Comparison of ENCODE assay signal across 16 cellular contexts in genomic region chr14:95667251-95667693, GRCh38. TPM values are rescaled to one million over a fixed set of nuclear protein-coding genes. Genes with fewer than 3 reads are reported as not detected.
DNase-seq lines count a peak whose midpoint lies in the region; ATAC-seq, FAIRE-seq and TF ChIP-seq lines count a peak whose summit lies in the region.
"Had no signal": no experiment of that assay in that cellular context is flagged by ENCODE, and none has a peak within 500 bp of the region (broad histone marks: within the 10 kb centered on the region; RNA-seq: fewer than 3 reads in every experiment).

No MANE protein-coding gene starts in this region.

- TF ChIP-seq CTCF in nephron (IDR thresholded peaks at IDR 0.05; ENCODE audit: unreplicated experiment in 3 of 3), result no peak

- DNase-seq in DMS79 treated with DMSO at 0.1 percent for 48 hours (lab: John Stamatoyannopoulos, UW) (peak; percentile 77), NCI-H510A treated with DMSO at 0.1 percent for 48 hours (lab: John Stamatoyannopoulos, UW) (peak; percentile 78), GM12891 (ENCODE audit: insufficient read length, low spot score) (no peak), H54 (ENCODE audit: insufficient read length, low spot score) (no peak), AML-193 (lab: John Stamatoyannopoulos, UW) (no peak)
- DNase-seq in activated CD4-positive, alpha-beta T cell treated with anti-CD3 and anti-CD28 coated beads, Interleukin-2, amount 50 U/mL, for 1 hour, result no peak
- DNase-seq: activated CD4-positive, alpha-beta T cell treated with anti-CD3 and anti-CD28 coated beads for 4 hours; activated T-cell treated with anti-CD3 and anti-CD28 coated beads, Interleukin-2, amount 50 U/mL, for 72 hours; C1 segment of cervical spinal cord; head of caudate nucleus; KBM-7; NCI-H2171 treated with DMSO at 0.1 percent for 48 hours; stimulated activated CD4-positive, alpha-beta T cell treated with anti-CD3 and anti-CD28 coated beads, Interleukin-4, amount 100 ng/mL, for 1 hour; T-helper 17 cell had no signal

- FAIRE-seq in GM12891 (lab: Jason Lieb, UNC) (no peak), H54 (lab: Jason Lieb, UNC) (no peak)

- TF ChIP-seq POLR2A in GM12891 (IDR thresholded peaks at IDR 0.05; ENCODE audit: low read depth, low read length), result no peak
- no peak for TF ChIP-seq POLR2A in H54 (IDR thresholded peaks at IDR 0.05; ENCODE audit: low read depth, low read length)

- H3K4me3 Mint-ChIP-seq in nephron, result no peak overlapping the region
- H3K4me3 Mint-ChIP-seq: activated T-cell treated with anti-CD3 and anti-CD28 coated beads, Interleukin-2, amount 50 U/mL, for 72 hours; T-helper 17 cell had no signal

- ATAC-seq in HG03108 (IDR thresholded peaks at IDR 0.05; ENCODE audit: unreplicated experiment), result peak; percentile 28
- ATAC-seq: activated T-cell treated with anti-CD3 and anti-CD28 coated beads, Interleukin-2, amount 50 U/mL, for 72 hours; T-helper 17 cell had no signal

- H3K4me1 Mint-ChIP-seq in nephron, result peaks cover 42% of the 10 kb centered on the region

- H3K9me3 Mint-ChIP-seq in nephron, result no peaks in the 10 kb centered on the region
- H3K9me3 Mint-ChIP-seq: activated T-cell treated with anti-CD3 and anti-CD28 coated beads, Interleukin-2, amount 50 U/mL, for 72 hours had no signal

- H3K36me3 Mint-ChIP-seq in nephron (ENCODE audit: low read depth), result no peaks in the 10 kb centered on the region

- H3K27me3 Mint-ChIP-seq in nephron (ENCODE audit: low read depth), result peaks cover 4% of the 10 kb centered on the region

- peak overlapping the region in 2 of 3 experiments; percentile 34 to 60 for H3K27ac Mint-ChIP-seq in nephron
- H3K27ac Mint-ChIP-seq: activated T-cell treated with anti-CD3 and anti-CD28 coated beads, Interleukin-2, amount 50 U/mL, for 72 hours; T-helper 17 cell had no signal

TF ChIP-seq in GM12891, 5 proteins besides CTCF, POLR2A, EP300 and RAD21:
- TF ChIP-seq POU2F2 (IDR thresholded peaks at IDR 0.05; ENCODE audit: low read depth, low read length), result no peak
- TF ChIP-seq PAX5 (IDR thresholded peaks at IDR 0.05; ENCODE audit: insufficient read depth, low read length, severe bottlenecking), result no peak
- TF ChIP-seq SPI1 (IDR thresholded peaks at IDR 0.05; ENCODE audit: low read depth, low read length), result no peak
- no peak for TF ChIP-seq POLR2AphosphoS5 (IDR thresholded peaks at IDR 0.05; ENCODE audit: low read depth, low read length)
- no peak for TF ChIP-seq TAF1 (IDR thresholded peaks at IDR 0.05; ENCODE audit: low read depth, low read length)

RNA-seq across cellular contexts. Expression of gene TCL1B, which starts 19.0 kb away (rescaled TPM):
- polyA plus RNA-seq in GM12891 (2012; ENCODE audit: low read depth, missing spikeins), result not detected

RNA-seq across cellular contexts. Expression of gene TCL1A, which starts 46.7 kb away (rescaled TPM):
- polyA plus RNA-seq in GM12891 (2012; ENCODE audit: low read depth, missing spikeins), result 49.0 TPM

Comparison
In these comparisons a context has a peak if more than half of its experiments do, and no peak if none do; other contexts are left out.
1. DNase-seq: peak in DMS79 treated with DMSO at 0.1 percent for 48 hours (single experiment) and NCI-H510A treated with DMSO at 0.1 percent for 48 hours (single experiment); none in activated CD4-positive, alpha-beta T cell treated with anti-CD3 and anti-CD28 coated beads, Interleukin-2, amount 50 U/mL, for 1 hour (single experiment), GM12891 (single experiment), H54 (single experiment) and AML-193 (0 of 2).